ENCODE assay signal across 6 cellular contexts in the genomic region with DNA sequence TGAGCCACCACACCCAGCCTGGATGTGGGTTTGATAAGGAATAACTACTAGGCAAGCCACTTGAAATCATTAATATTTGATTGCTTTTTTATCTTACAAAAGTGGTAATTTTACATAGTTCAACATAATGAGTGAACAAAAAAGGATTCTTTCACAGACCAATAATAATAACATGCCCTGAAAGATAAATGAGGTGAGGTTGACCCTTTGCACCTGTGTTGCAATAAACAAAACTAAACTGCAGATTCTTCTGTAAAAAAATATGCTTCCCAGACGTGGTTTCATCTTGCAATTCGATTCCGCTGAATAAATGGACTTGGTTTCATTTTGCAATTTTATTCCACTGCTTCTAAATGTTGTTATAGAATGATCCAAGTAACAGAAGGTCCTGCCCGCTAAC.
"Had no signal": no experiment of that assay in that cellular context is flagged by ENCODE, and none has a peak within 500 bp of the region (broad histone marks: within the 10 kb centered on the region; RNA-seq: fewer than 3 reads in every experiment).

No MANE protein-coding gene starts in this region.

- H3K27ac ChIP-seq: HL-60 had no signal

- H3K27ac Mint-ChIP-seq: GM23338, H9, IgD-negative memory B cell had no signal

- H3K27me3 Mint-ChIP-seq: IgD-negative memory B cell had no signal

- H3K4me3 Mint-ChIP-seq: GM23338, H9 had no signal

- DNase-seq: H9, HCEC 1CT had no signal

- H3K4me1 Mint-ChIP-seq: GM23338, H9 had no signal

- H2AFZ ChIP-seq: GM23338 had no signal

- H3K4me2 ChIP-seq: GM23338 had no signal

- H3K4me3 ChIP-seq: GM23338 had no signal

- ATAC-seq: GM23338, HepG2 had no signal
